1 cellular context compared by ENCODE assay signal in the genomic region with DNA sequence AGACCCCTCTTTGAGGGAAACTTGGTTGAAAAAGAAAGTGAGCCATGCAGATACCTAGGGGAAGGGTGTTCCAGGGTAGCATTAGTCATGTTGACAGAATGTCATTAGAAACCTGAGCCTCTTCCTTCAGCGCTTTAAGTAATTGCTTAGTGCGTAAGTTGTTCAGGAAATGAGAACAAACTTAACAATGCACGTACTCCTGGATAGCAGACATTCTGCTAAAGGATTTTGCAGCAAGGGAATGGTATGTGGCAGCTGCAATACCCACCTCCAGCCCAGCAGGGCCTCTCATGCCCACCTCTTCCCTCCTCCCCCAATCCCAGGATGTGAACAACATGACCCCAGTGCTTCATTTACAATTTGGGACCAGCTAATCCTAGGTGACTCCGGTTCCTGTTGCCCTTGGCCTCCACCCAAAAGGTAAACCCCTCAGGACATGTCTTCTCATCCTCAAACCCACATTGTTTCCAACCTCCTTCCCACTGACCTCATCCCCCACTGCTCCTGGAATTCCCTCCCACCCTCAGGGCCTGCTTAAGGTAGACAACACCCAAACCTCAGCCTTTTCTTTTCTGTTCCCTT.
TF ChIP-seq lines count a peak whose summit lies in the region.

No MANE protein-coding gene starts in this region.

TF ChIP-seq in HCT116, 20 proteins besides CTCF, POLR2A, EP300 and RAD21 (continued from another document):
- TF ChIP-seq, protein P1, sequence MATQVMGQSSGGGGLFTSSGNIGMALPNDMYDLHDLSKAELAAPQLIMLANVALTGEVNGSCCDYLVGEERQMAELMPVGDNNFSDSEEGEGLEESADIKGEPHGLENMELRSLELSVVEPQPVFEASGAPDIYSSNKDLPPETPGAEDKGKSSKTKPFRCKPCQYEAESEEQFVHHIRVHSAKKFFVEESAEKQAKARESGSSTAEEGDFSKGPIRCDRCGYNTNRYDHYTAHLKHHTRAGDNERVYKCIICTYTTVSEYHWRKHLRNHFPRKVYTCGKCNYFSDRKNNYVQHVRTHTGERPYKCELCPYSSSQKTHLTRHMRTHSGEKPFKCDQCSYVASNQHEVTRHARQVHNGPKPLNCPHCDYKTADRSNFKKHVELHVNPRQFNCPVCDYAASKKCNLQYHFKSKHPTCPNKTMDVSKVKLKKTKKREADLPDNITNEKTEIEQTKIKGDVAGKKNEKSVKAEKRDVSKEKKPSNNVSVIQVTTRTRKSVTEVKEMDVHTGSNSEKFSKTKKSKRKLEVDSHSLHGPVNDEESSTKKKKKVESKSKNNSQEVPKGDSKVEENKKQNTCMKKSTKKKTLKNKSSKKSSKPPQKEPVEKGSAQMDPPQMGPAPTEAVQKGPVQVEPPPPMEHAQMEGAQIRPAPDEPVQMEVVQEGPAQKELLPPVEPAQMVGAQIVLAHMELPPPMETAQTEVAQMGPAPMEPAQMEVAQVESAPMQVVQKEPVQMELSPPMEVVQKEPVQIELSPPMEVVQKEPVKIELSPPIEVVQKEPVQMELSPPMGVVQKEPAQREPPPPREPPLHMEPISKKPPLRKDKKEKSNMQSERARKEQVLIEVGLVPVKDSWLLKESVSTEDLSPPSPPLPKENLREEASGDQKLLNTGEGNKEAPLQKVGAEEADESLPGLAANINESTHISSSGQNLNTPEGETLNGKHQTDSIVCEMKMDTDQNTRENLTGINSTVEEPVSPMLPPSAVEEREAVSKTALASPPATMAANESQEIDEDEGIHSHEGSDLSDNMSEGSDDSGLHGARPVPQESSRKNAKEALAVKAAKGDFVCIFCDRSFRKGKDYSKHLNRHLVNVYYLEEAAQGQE (IDR thresholded peaks at IDR 0.05; ENCODE audit: low read depth) = no peak
- TF ChIP-seq EZH2 (IDR thresholded peaks at IDR 0.05) (no peak), ZFX (IDR thresholded peaks at IDR 0.05) (no peak), FOSL1 (IDR thresholded peaks at IDR 0.05; ENCODE audit: low read depth) (peak; percentile 76), EZH2phosphoT487 (IDR thresholded peaks at IDR 0.05; ENCODE audit: borderline replicate concordance) (no peak), ZNF274 (IDR thresholded peaks at IDR 0.05; ENCODE audit: low read depth, low read length) (no peak), ELF1 (IDR thresholded peaks at IDR 0.05; ENCODE audit: borderline replicate concordance, low read depth) (no peak), EGR1 (IDR thresholded peaks at IDR 0.05; ENCODE audit: low read depth) (peak; percentile 27; the same call in 1 of the 2 replicates), YY1 (IDR thresholded peaks at IDR 0.05; ENCODE audit: extremely low read depth, insufficient replicate concordance, low read depth, low read length) (peak; percentile 5), SP1 (IDR thresholded peaks at IDR 0.05; ENCODE audit: low read depth) (peak; percentile 93)
- TF ChIP-seq, protein P2, sequence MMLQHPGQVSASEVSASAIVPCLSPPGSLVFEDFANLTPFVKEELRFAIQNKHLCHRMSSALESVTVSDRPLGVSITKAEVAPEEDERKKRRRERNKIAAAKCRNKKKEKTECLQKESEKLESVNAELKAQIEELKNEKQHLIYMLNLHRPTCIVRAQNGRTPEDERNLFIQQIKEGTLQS (IDR thresholded peaks at IDR 0.05) = no peak
- TF ChIP-seq, protein P3, sequence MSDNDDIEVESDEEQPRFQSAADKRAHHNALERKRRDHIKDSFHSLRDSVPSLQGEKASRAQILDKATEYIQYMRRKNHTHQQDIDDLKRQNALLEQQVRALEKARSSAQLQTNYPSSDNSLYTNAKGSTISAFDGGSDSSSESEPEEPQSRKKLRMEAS (IDR thresholded peaks at IDR 0.05) = peak; percentile 48
